Comparison of ENCODE assay signal across 12 cellular contexts in the genomic region with DNA sequence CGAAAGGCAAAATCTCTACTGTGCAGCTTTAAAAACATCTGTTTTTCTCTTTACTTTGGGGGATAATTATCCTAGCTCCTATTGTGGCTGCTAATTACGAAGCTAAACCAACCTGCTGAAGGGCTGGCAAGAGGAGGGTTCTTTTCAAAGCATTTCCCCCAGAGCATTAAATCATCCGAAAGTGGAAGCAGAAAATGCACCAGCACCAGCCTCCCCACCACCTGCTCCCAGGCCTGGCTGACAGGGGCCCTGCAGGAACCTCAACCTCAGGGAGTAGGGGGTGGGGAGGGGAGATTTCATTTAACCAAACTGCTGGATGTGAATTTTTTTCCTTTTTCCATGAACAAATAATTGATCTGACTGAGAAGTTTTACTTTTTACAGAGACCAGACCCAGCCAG. TPM values are rescaled to one million over a fixed set of nuclear protein-coding genes. Genes with fewer than 3 reads are reported as not detected.
DNase-seq lines count a peak whose midpoint lies in the region; ATAC-seq and TF ChIP-seq lines count a peak whose summit lies in the region.
"Had no signal": no experiment of that assay in that cellular context is flagged by ENCODE, and none has a peak within 500 bp of the region (broad histone marks: within the 10 kb centered on the region; RNA-seq: fewer than 3 reads in every experiment).

No MANE protein-coding gene starts in this region.

- DNase-seq in CD14-positive monocyte (ENCODE audit: low spot score) (no peak), NCI-H2171 treated with DMSO at 0.1 percent for 48 hours (lab: John Stamatoyannopoulos, UW) (peak; percentile 86), T-helper 9 cell (no peak), KBM-7 (no peak), NCI-H446 treated with DMSO at 0.1 percent for 48 hours (lab: John Stamatoyannopoulos, UW) (no peak)
- peak; percentile 80 for DNase-seq in Jurkat, Clone E6-1 (ENCODE audit: low read depth, low spot score)
- DNase-seq: activated CD4-positive, alpha-beta T cell treated with anti-CD3 and anti-CD28 coated beads for 48 hours; activated naive CD4-positive, alpha-beta T cell treated with anti-CD3 and anti-CD28 coated beads, Interleukin-2, amount 10 ng/mL, durations not matched to agents 7 days and 5 days had no signal

- no peak overlapping the region for H3K4me3 ChIP-seq in Jurkat, Clone E6-1 (ENCODE audit: low read length)
- H3K4me3 ChIP-seq: SK-N-MC had no signal

- H3K9me3 Mint-ChIP-seq in CD14-positive monocyte (peaks cover 0 to 1% (median 0%) of the 10 kb centered on the region in 7 donors), brain (peaks cover 0 to 2% (median 0%) of the 10 kb centered on the region in 5 experiments)
- H3K9me3 Mint-ChIP-seq: activated naive CD4-positive, alpha-beta T cell treated with anti-CD3 and anti-CD28 coated beads, Interleukin-2, amount 10 ng/mL, durations not matched to agents 7 days and 5 days had no signal

- peak overlapping the region in 4 of 7 donors; percentile 30 to 86 (median 80) for H3K27ac Mint-ChIP-seq in CD14-positive monocyte
- H3K27ac Mint-ChIP-seq in brain, result peak overlapping the region; percentile 39 to 92 (median 86)
- H3K27ac Mint-ChIP-seq: activated naive CD4-positive, alpha-beta T cell treated with anti-CD3 and anti-CD28 coated beads, Interleukin-2, amount 10 ng/mL, durations not matched to agents 7 days and 5 days had no signal

- no peak for ATAC-seq in GM18519 (IDR thresholded peaks at IDR 0.05; ENCODE audit: low FRiP score, unreplicated experiment)
- ATAC-seq: HCT116 had no signal

- peaks cover 0 to 17% (median 6%) of the 10 kb centered on the region in 3 donors for H3K27me3 Mint-ChIP-seq in CD14-positive monocyte (ENCODE audit: low read depth in 3 of 3)
- peaks cover 3% of the 10 kb centered on the region for H3K27me3 Mint-ChIP-seq in brain

- H3K4me3 Mint-ChIP-seq in CD14-positive monocyte (no peak overlapping the region), brain (peak overlapping the region; percentile 8 to 68 (median 41))
- H3K4me3 Mint-ChIP-seq: activated naive CD4-positive, alpha-beta T cell treated with anti-CD3 and anti-CD28 coated beads, Interleukin-2, amount 10 ng/mL, durations not matched to agents 7 days and 5 days had no signal

- H3K4me1 Mint-ChIP-seq in CD14-positive monocyte (peaks cover 48% of the 10 kb centered on the region), brain (peaks cover 41% of the 10 kb centered on the region)

- H3K36me3 Mint-ChIP-seq in CD14-positive monocyte (peaks cover 0 to 10% of the 10 kb centered on the region in 2 donors), brain (no peaks in the 10 kb centered on the region)
- H3K36me3 Mint-ChIP-seq: activated naive CD4-positive, alpha-beta T cell treated with anti-CD3 and anti-CD28 coated beads, Interleukin-2, amount 10 ng/mL, durations not matched to agents 7 days and 5 days had no signal

- no peak for TF ChIP-seq CTCF in CD14-positive monocyte (IDR thresholded peaks at IDR 0.05)
- no peak for TF ChIP-seq CTCF in brain (conservative IDR thresholded peaks at IDR 0.05)

- intact Hi-C loops in CD14-positive monocyte (cut with micrococcal nuclease), result loop anchor here (5.0 to 10.0 kb wide), 3 partner anchors 32 to 155 kb away; no protein-coding TSS in a partner anchor

- in situ Hi-C loops in KBM-7 (cut with MboI; ENCODE audit: low pct_unique_long_range_greater_than_20kb, low sequenced_read_pairs), result no loop called here

RNA-seq across cellular contexts. Expression of a gene that starts 56.3 kb away (rescaled TPM):
- polyA plus RNA-seq in CD14-positive monocyte, result 10 to 100 TPM; 54.4 to 87.5 TPM
- polyA plus RNA-seq in Jurkat, Clone E6-1 (2012; ENCODE audit: insufficient read depth, insufficient read length), result 0.66 TPM
- polyA plus RNA-seq in brain (ENCODE audit: insufficient read depth, low read depth, low replicate concordance), result 6.0 TPM

Comparison
In these comparisons a context has a peak if more than half of its experiments do, and no peak if none do; other contexts are left out.
1. DNase-seq: peak in Jurkat, Clone E6-1 (single experiment) and NCI-H2171 treated with DMSO at 0.1 percent for 48 hours (single experiment); none in CD14-positive monocyte (single experiment), T-helper 9 cell (single experiment), KBM-7 (single experiment) and NCI-H446 treated with DMSO at 0.1 percent for 48 hours (single experiment).
2. H3K4me3 Mint-ChIP-seq: peak in brain (5 of 5); none in CD14-positive monocyte (0 of 2).